Comparison of ENCODE assay signal across 1 cellular context in genomic region chr2:42958036-42958370, GRCh38.
TF ChIP-seq lines count a peak whose summit lies in the region.

No MANE protein-coding gene starts in this region.

TF ChIP-seq in H1, 55 proteins besides CTCF, POLR2A, EP300 and RAD21 (continued from another document):
- TF ChIP-seq ATF2 (IDR thresholded peaks at IDR 0.05; ENCODE audit: low read length) (no peak), TEAD4 (IDR thresholded peaks at IDR 0.05; ENCODE audit: low read depth, low read length) (0 out of 2 replicates have a peak, but pooled peaks have one; percentile 4)
TF ChIP-seq in H1: peak in this region for 1.
